In the genomic region with DNA sequence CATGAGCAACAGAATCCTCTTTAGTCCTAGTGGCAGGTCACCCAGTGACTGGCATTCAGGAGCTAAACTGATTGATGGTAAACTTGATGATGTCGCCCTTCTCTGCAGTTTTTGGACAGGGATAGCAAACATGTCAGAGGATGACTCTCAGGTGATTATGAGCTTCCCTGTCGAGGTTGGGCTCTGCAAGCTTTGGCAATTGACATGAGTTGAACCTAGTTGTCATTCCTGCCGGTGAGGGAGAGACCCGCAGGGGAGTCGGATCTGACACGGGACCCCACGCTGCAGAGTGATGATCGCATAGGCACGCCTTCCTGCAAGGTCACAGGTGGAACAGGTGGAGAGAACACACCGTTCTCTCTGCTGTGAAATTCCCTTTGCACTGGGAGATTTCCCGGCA, we compare ENCODE assay signal across 15 cellular contexts.
"Had no signal": no experiment of that assay in that cellular context is flagged by ENCODE, and none has a peak within 500 bp of the region (broad histone marks: within the 10 kb centered on the region; RNA-seq: fewer than 3 reads in every experiment).

No MANE protein-coding gene starts in this region.

- H3K36me3 ChIP-seq: cardiac muscle cell, tibial nerve, vagina had no signal

- H3K4me1 ChIP-seq: tibial nerve, vagina had no signal

- H3K4me3 ChIP-seq: cardiac muscle cell, tibial nerve, vagina had no signal

- H3K9me3 ChIP-seq: vagina had no signal

- H3K27ac ChIP-seq: cardiac muscle cell, tibial nerve, vagina had no signal

- ATAC-seq: activated CD4-positive, CD25-positive, alpha-beta regulatory T cell treated with anti-CD3 and anti-CD28 coated beads, Interleukin-2, amount 50 U/mL, for 24 hours; effector memory CD8-positive, alpha-beta T cell; naive thymus-derived CD8-positive, alpha-beta T cell had no signal

- DNase-seq: activated CD4-positive, alpha-beta T cell treated with anti-CD3 and anti-CD28 coated beads, Interleukin-2, amount 10 ng/mL, durations not matched to agents 7 days and 5 days; activated gamma-delta T cell treated with Interleukin-2 at 50 U/mL for 16 hours; activated T-cell treated with anti-CD3 and anti-CD28 coated beads for 4 hours; effector memory CD8-positive, alpha-beta T cell; mesendoderm; naive thymus-derived CD8-positive, alpha-beta T cell; stimulated activated CD4-positive, alpha-beta T cell treated with anti-CD3 and anti-CD28 coated beads, Interleukin-12 subunit alpha, Interleukin-12 subunit beta, amount 100 ng/mL, for 4 hours; stimulated activated CD4-positive, alpha-beta T cell treated with anti-CD3 and anti-CD28 coated beads, Interleukin-2, amount 100 ng/mL, for 24 hours; stimulated activated naive CD4-positive, alpha-beta T cell treated with Interleukin-2 at 50 U/mL for 16 hours; substantia nigra; T1000 had no signal

- H3K27me3 ChIP-seq: cardiac muscle cell, tibial nerve, vagina had no signal
